ENCODE assay signal across 12 cellular contexts in the genomic region with DNA sequence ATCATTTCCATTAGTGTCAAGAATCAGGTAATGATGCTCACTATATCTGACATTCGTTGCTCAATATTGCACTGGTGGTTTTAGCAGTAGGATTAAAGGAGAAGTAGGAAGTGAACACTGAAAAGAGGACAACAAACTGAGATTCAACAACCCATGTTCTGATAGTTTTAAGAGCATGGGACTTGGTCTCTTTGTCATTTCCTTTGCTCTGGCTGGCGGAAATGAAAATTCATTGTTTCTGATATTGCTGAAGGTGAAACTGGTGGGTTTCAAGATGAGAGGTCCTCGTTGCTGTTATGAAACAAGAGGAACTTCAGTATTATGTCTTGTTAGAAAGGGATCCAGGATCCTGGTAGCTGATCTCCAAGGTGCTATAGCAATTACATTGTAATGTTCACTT.
DNase-seq lines count a peak whose midpoint lies in the region; ATAC-seq and TF ChIP-seq lines count a peak whose summit lies in the region.
"Had no signal": no experiment of that assay in that cellular context is flagged by ENCODE, and none has a peak within 500 bp of the region (broad histone marks: within the 10 kb centered on the region; RNA-seq: fewer than 3 reads in every experiment).

No MANE protein-coding gene starts in this region.

- no peak for TF ChIP-seq POLR2A in heart left ventricle (IDR thresholded peaks at IDR 0.05)

- H3K36me3 ChIP-seq in heart left ventricle, result no peaks in the 10 kb centered on the region
- H3K36me3 ChIP-seq in upper lobe of right lung, result no peaks in the 10 kb centered on the region
- H3K36me3 ChIP-seq: thyroid gland had no signal

- TF ChIP-seq CTCF in heart left ventricle (IDR thresholded peaks at IDR 0.05) (no peak), upper lobe of right lung (IDR thresholded peaks at IDR 0.05) (no peak)

- in situ Hi-C loops in ACHN (cut with HindIII; ENCODE audit: low pct_ligation_motif_present, low pct_unique_long_range_greater_than_20kb, low sequenced_read_pairs), result no loop called here

- WGBS in heart left ventricle, 4 donors, result 73 to 80% (median 78%) methylated on average over 3 of the region's 3 CpGs

- H3K4me3 ChIP-seq in heart left ventricle (no peak overlapping the region), upper lobe of right lung (no peak overlapping the region)
- H3K4me3 ChIP-seq: mucosa of descending colon, thyroid gland had no signal

- ATAC-seq in GM18499 (IDR thresholded peaks at IDR 0.05; ENCODE audit: insufficient read depth, unreplicated experiment) (peak; percentile 73), GM19452 (IDR thresholded peaks at IDR 0.05; ENCODE audit: unreplicated experiment) (peak; percentile 69), HG03039 (IDR thresholded peaks at IDR 0.05; ENCODE audit: unreplicated experiment) (peak; percentile 68), heart left ventricle (no peak), upper lobe of right lung (no peak)
- ATAC-seq: HCT116, mucosa of descending colon had no signal

- peak; percentile 23 for DNase-seq in NOMO-1 treated with dmso at 0.1 percent for 144 hours (lab: John Stamatoyannopoulos, UW; ENCODE audit: unreplicated experiment)
- no peak for DNase-seq in heart left ventricle
- DNase-seq in stimulated activated CD4-positive, alpha-beta T cell treated with anti-CD3 and anti-CD28 coated beads, Interleukin-4, amount 100 ng/mL, for 1 hour, result no peak
- no peak for DNase-seq in upper lobe of right lung
- no peak for DNase-seq in ACHN
- DNase-seq: mucosa of descending colon, NCI-H2081, thyroid gland had no signal

- no peaks in the 10 kb centered on the region for H3K9me3 ChIP-seq in heart left ventricle
- no peaks in the 10 kb centered on the region for H3K9me3 ChIP-seq in upper lobe of right lung
- H3K9me3 ChIP-seq: mucosa of descending colon, thyroid gland had no signal

- H3K27ac ChIP-seq in heart left ventricle (no peak overlapping the region), upper lobe of right lung (no peak overlapping the region)
- H3K27ac ChIP-seq: thyroid gland had no signal

- H3K4me1 ChIP-seq in heart left ventricle (no peaks in the 10 kb centered on the region), upper lobe of right lung (no peaks in the 10 kb centered on the region)
- H3K4me1 ChIP-seq: thyroid gland had no signal

- intact Hi-C loops in heart left ventricle (cut with DNase I) (no loop called here), upper lobe of right lung (cut with DNase I) (no loop called here)

- H3K27me3 ChIP-seq in heart left ventricle (no peaks in the 10 kb centered on the region), upper lobe of right lung (no peaks in the 10 kb centered on the region)
- H3K27me3 ChIP-seq: thyroid gland had no signal

Comparison
In these comparisons a context has a peak if more than half of its experiments do, and no peak if none do; other contexts are left out.
1. ATAC-seq: peak in GM18499 (single experiment), GM19452 (single experiment) and HG03039 (single experiment); none in heart left ventricle (0 of 4) and upper lobe of right lung (single experiment).